11 cellular contexts compared by ENCODE assay signal in the genomic region with DNA sequence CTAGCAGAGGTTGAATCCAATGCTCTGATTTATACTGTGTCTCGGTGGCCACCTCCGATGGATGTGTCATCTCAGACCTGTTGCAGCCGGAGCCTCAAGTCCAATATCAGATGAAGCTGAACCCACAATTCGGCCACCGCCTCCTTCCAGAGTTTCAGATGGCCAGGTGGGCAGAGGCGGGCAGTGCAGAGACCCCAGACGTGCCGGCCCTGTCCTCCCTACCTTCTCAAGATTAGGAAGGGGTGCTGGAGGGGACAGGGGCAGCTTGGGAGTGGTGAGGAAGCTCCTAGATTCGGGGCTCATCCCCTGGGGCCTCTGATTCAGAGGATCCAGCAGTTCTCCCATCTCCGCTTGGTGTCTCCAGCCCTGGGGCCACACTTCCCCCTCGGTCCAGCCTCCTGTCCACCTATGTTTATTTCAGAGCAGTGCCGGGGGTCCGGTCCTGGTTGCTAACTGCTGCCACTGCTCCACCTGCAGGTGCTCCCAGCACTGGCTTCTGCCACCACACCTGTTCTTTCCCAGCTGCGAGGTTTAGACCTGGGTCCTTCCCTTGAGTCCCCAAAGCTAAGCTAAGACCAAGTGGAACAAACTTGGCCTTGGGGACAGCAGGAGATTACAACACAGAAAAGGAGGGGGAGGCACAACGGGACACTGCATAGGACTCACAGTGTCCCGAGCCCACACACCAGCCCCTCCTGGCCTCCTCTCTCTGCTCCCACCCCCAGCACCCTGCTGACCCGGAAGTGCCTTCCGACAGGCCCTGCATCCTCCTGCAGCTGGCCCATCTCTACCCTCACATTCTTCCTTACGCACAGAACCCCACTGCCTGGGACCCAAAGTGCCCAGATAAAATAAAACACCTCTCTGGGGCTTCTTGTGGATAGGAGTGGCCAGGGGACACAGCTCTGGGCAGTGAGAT.
DNase-seq lines count a peak whose midpoint lies in the region; ATAC-seq, FAIRE-seq and TF ChIP-seq lines count a peak whose summit lies in the region.
"Had no signal": no experiment of that assay in that cellular context is flagged by ENCODE, and none has a peak within 500 bp of the region (broad histone marks: within the 10 kb centered on the region; RNA-seq: fewer than 3 reads in every experiment).

No MANE protein-coding gene starts in this region.

- POLR2A ChIA-PET in HepG2 (lab: Yijun Ruan, JAX) = no interaction called here

- H3K27me3 ChIP-seq in HepG2 (ENCODE audit: control insufficient read depth in 1 of 2, insufficient read depth in 2 of 2, low read length in 2 of 2) (peaks cover 16 to 66% of the 10 kb centered on the region in 2 experiments; a peak in 4 of 5 replicates), right lobe of liver (no peaks in the 10 kb centered on the region), OCI-LY3 (ENCODE audit: low read depth, low read length) (peaks cover 36% of the 10 kb centered on the region), upper lobe of right lung (peaks cover 14% of the 10 kb centered on the region)

- H3K4me1 Mint-ChIP-seq in glutamatergic neuron (ENCODE audit: low read depth, unreplicated experiment) = peaks cover 15% of the 10 kb centered on the region

- no peaks in the 10 kb centered on the region for H3K79me2 ChIP-seq in HepG2 (ENCODE audit: insufficient read depth, low read length)
- H3K79me2 ChIP-seq in OCI-LY3 (ENCODE audit: low read length) = no peaks in the 10 kb centered on the region

- DNase-seq in HepG2 (ENCODE audit: low spot score) (peak; percentile 10), right lobe of liver (no peak), glutamatergic neuron (no peak), upper lobe of right lung (peak; percentile 60), NCI-H345 (lab: John Stamatoyannopoulos, UW) (no peak), foreskin fibroblast (no peak), NCI-H128 (lab: John Stamatoyannopoulos, UW; ENCODE audit: unreplicated experiment) (no peak)
- DNase-seq: cerebellar nuclear complex, NCI-H1092 treated with DMSO at 0.1 percent for 48 hours had no signal

- TF ChIP-seq EP300 in HepG2 (IDR thresholded peaks at IDR 0.05; ENCODE audit: low read depth in 2 of 2, low read length in 2 of 2) (no peak), HepG2 (CRISPR knock-in tag; IDR thresholded peaks at IDR 0.05; ENCODE audit: borderline replicate concordance) (no peak)

- peaks cover 7% of the 10 kb centered on the region for H3K9me3 Mint-ChIP-seq in glutamatergic neuron (ENCODE audit: unreplicated experiment)

- peak overlapping the region; percentile 80 for H3K4me2 ChIP-seq in HepG2 (ENCODE audit: low read depth, low read length)
- H3K4me2 ChIP-seq in OCI-LY3 (ENCODE audit: low read length) = peak overlapping the region; percentile 100

- H2AFZ ChIP-seq in HepG2 (ENCODE audit: low read length) (no peak overlapping the region), OCI-LY3 (ENCODE audit: low read depth, low read length) (no peak overlapping the region)

- in situ Hi-C loops in HepG2 (cut with HindIII; ENCODE audit: extremely low pct_ligation_motif_present, low pct_unique_long_range_greater_than_20kb) = loop anchor here (25.0 kb wide), 1 partner anchor 656 kb away; no protein-coding TSS in a partner anchor

- H3K27me3 Mint-ChIP-seq in glutamatergic neuron (ENCODE audit: unreplicated experiment) = peaks cover 7% of the 10 kb centered on the region

- ATAC-seq in HepG2 = peak; percentile 11; the same call in 1 of the 3 replicates
- ATAC-seq in right lobe of liver = no peak
- ATAC-seq in upper lobe of right lung = no peak

- H3K4me1 ChIP-seq in HepG2 (ENCODE audit: insufficient read depth, low read length) (peaks cover 16% of the 10 kb centered on the region), right lobe of liver (peaks cover 0 to 6% (median 0%) of the 10 kb centered on the region in 4 donors), OCI-LY3 (ENCODE audit: low read length) (peaks cover 7% of the 10 kb centered on the region; the same call in 1 of the 2 replicates), upper lobe of right lung (peaks cover 9% of the 10 kb centered on the region)
- H3K4me1 ChIP-seq: prostate gland had no signal

- CTCF ChIA-PET in HepG2 (lab: Yijun Ruan, JAX; ENCODE audit: low intra/inter-chr PET ratio, low total read pairs) = no interaction called here

- H4K20me1 ChIP-seq in HepG2 (ENCODE audit: insufficient read depth, low read length) (no peaks in the 10 kb centered on the region), OCI-LY3 (ENCODE audit: insufficient read depth, low read length) (peaks cover 6% of the 10 kb centered on the region; the same call in 1 of the 2 replicates)

- no peak for TF ChIP-seq RAD21 in HepG2 (CRISPR knock-in tag; IDR thresholded peaks at IDR 0.05)

- no peak overlapping the region for H3K27ac ChIP-seq in HepG2 (ENCODE audit: extremely low read length, insufficient read depth, low read length)
- H3K27ac ChIP-seq in right lobe of liver = no peak overlapping the region
- no peak overlapping the region for H3K27ac ChIP-seq in OCI-LY3 (ENCODE audit: low read length)
- no peak overlapping the region for H3K27ac ChIP-seq in upper lobe of right lung

- 38% methylated on average over 15 of the region's 19 CpGs for WGBS in HepG2 (ENCODE audit: low lambda C conversion rate)
- no CpG with 5 or more reads among the region's 19 CpGs for WGBS in right lobe of liver (ENCODE audit: insufficient coverage, low coverage, low lambda C conversion rate, missing lambda C conversion rate)

- no peaks in the 10 kb centered on the region for H3K36me3 Mint-ChIP-seq in glutamatergic neuron (ENCODE audit: unreplicated experiment)

- H3K4me3 Mint-ChIP-seq in glutamatergic neuron (ENCODE audit: unreplicated experiment) = peak overlapping the region; percentile 91

- 0 out of 6 replicates have a peak overlapping the region, but pooled peaks of 1 of the 3 experiments have one; percentile 73 for H3K4me3 ChIP-seq in HepG2 (replicated peaks in 1 of 3; ENCODE audit: insufficient read depth in 1 of 3, low read depth in 2 of 3, low read length in 3 of 3)
- H3K4me3 ChIP-seq in right lobe of liver = no peak overlapping the region
- H3K4me3 ChIP-seq in OCI-LY3 (ENCODE audit: low read length) = peak overlapping the region; percentile 98
- no peak overlapping the region for H3K4me3 ChIP-seq in upper lobe of right lung
- no peak overlapping the region for H3K4me3 ChIP-seq in foreskin fibroblast (ENCODE audit: low read depth in 1 of 2, low read length in 2 of 2)

- intact Hi-C loops in HepG2 (cut with micrococcal nuclease; ENCODE audit: unreplicated experiment) (loop anchor here (5.0 kb wide), 1 partner anchor 481 kb away; no protein-coding TSS in a partner anchor), right lobe of liver (cut with DNase I) (no loop called here), upper lobe of right lung (cut with DNase I) (no loop called here)

- no peak overlapping the region for H3K27ac Mint-ChIP-seq in glutamatergic neuron (ENCODE audit: unreplicated experiment)

- no peak for FAIRE-seq in HepG2 (lab: Jason Lieb, UNC)

- no TSS peak for BruUV-seq in HepG2 (replicated peaks; lab: Mats Ljungman, UMichigan)

- peak; percentile 57 for TF ChIP-seq CTCF in HepG2 (CRISPR knock-in tag; IDR thresholded peaks at IDR 0.05)
- TF ChIP-seq CTCF in right lobe of liver (IDR thresholded peaks at IDR 0.05) = no peak
- 0 out of 2 replicates have a peak, but pooled peaks have one; percentile 9 for TF ChIP-seq CTCF in OCI-LY3 (IDR thresholded peaks at IDR 0.05; ENCODE audit: low read depth, low read length)
- TF ChIP-seq CTCF in glutamatergic neuron (IDR thresholded peaks at IDR 0.05; ENCODE audit: partially characterized antibody, unreplicated experiment) = no peak
- TF ChIP-seq CTCF in upper lobe of right lung (IDR thresholded peaks at IDR 0.05) = no peak
- TF ChIP-seq CTCF in foreskin fibroblast (IDR thresholded peaks at IDR 0.05; ENCODE audit: low read depth, low read length) = no peak

- no peaks in the 10 kb centered on the region for H3K36me3 ChIP-seq in HepG2 (replicated peaks in 1 of 2; ENCODE audit: control insufficient read depth in 1 of 2, insufficient read depth in 2 of 2, low read length in 2 of 2)
- no peaks in the 10 kb centered on the region for H3K36me3 ChIP-seq in right lobe of liver
- no peaks in the 10 kb centered on the region for H3K36me3 ChIP-seq in OCI-LY3 (replicated peaks; ENCODE audit: low read depth, low read length)
- no peaks in the 10 kb centered on the region for H3K36me3 ChIP-seq in upper lobe of right lung
- H3K36me3 ChIP-seq: prostate gland had no signal

- H3K9ac ChIP-seq in HepG2 (ENCODE audit: insufficient read depth, low read depth, low read length) (no peak overlapping the region), OCI-LY3 (ENCODE audit: low read length) (0 out of 2 replicates have a peak overlapping the region, but pooled peaks have one; percentile 74)

- H3K9me3 ChIP-seq in HepG2 (ENCODE audit: low read length) (no peaks in the 10 kb centered on the region), right lobe of liver (no peaks in the 10 kb centered on the region), OCI-LY3 (ENCODE audit: insufficient read depth, low read length) (no peaks in the 10 kb centered on the region), upper lobe of right lung (no peaks in the 10 kb centered on the region)
- H3K9me3 ChIP-seq: prostate gland had no signal

- TF ChIP-seq POLR2A in HepG2 (IDR thresholded peaks at IDR 0.05; ENCODE audit: insufficient read depth in 1 of 2, low read depth in 2 of 2, low read length in 2 of 2) (no peak), right lobe of liver (IDR thresholded peaks at IDR 0.05) (no peak)

TF ChIP-seq in HepG2, 621 proteins besides CTCF, POLR2A, EP300 and RAD21 (continues in another document):
- TF ChIP-seq ELF1 (CRISPR knock-in tag; IDR thresholded peaks at IDR 0.05) (peak; percentile 41; the same call in 1 of the 2 replicates), GABPA (IDR thresholded peaks at IDR 0.05; ENCODE audit: low read depth, low read length) (no peak), GABPA (CRISPR knock-in tag; IDR thresholded peaks at IDR 0.05; ENCODE audit: low read depth) (peak; percentile 62), BCL6 (CRISPR knock-in tag; IDR thresholded peaks at IDR 0.05) (no peak), ZNF263 (CRISPR knock-in tag; IDR thresholded peaks at IDR 0.05) (0 out of 2 replicates have a peak, but pooled peaks have one; percentile 43), STAG1 (CRISPR knock-in tag; IDR thresholded peaks at IDR 0.05) (peak; percentile 28; the same call in 1 of the 2 replicates), NR2C2 (CRISPR knock-in tag; IDR thresholded peaks at IDR 0.05; ENCODE audit: borderline replicate concordance) (peak; percentile 85), GABPB1 (CRISPR knock-in tag; IDR thresholded peaks at IDR 0.05) (peak; percentile 71)

Comparison
In these comparisons a context has a peak if more than half of its experiments do, and no peak if none do; other contexts are left out.
1. DNase-seq: peak in HepG2 (single experiment) and upper lobe of right lung (single experiment); none in right lobe of liver (0 of 3), glutamatergic neuron (single experiment), NCI-H345 (single experiment), foreskin fibroblast (0 of 2) and NCI-H128 (single experiment).
2. CTCF ChIP-seq: peak in HepG2 (single experiment) and OCI-LY3 (single experiment); none in right lobe of liver (0 of 4), glutamatergic neuron (single experiment), upper lobe of right lung (single experiment) and foreskin fibroblast (single experiment).